Comparison of ENCODE assay signal across 9 cellular contexts in genomic region chr3:48088749-48089466, GRCh38.
A peak's percentile ranks its signal among the peaks of the same experiment; 100 is the strongest.
DNase-seq lines count a peak whose midpoint lies in the region; ATAC-seq, FAIRE-seq and TF ChIP-seq lines count a peak whose summit lies in the region.
"Had no signal": no experiment of that assay in that cellular context is flagged by ENCODE, and none has a peak within 500 bp of the region (broad histone marks: within the 10 kb centered on the region; RNA-seq: fewer than 3 reads in every experiment).

No MANE protein-coding gene starts in this region.

- DNase-seq in BE2C: peak; percentile 94
- DNase-seq in GM19239 (ENCODE audit: insufficient read length, low spot score): peak; percentile 78
- peak; percentile 90 to 93 for DNase-seq in NCI-H524 (lab: John Stamatoyannopoulos, UW)
- peak; percentile 97 for DNase-seq in activated CD4-positive, alpha-beta T cell treated with anti-CD3 and anti-CD28 coated beads for 48 hours
- peak; percentile 98 for DNase-seq in colonic mucosa
- peak; percentile 96 to 99 for DNase-seq in left colon
- DNase-seq in stimulated activated CD4-positive, alpha-beta T cell treated with anti-CD3 and anti-CD28 coated beads, Interleukin-1b, Interleukin-23, amount 100 ng/mL, for 4 hours (ENCODE audit: low read depth in 2 of 2): peak; percentile 91 to 95

- H3K36me3 ChIP-seq in BE2C (no peaks in the 10 kb centered on the region), colonic mucosa (no peaks in the 10 kb centered on the region)

- FAIRE-seq in GM19239 (lab: Jason Lieb, UNC): peak; percentile 93
- FAIRE-seq: colon had no signal

- intact Hi-C loops in colonic mucosa (cut with DNase I): no loop called here
- intact Hi-C loops in left colon (cut with DNase I, micrococcal nuclease): no loop called here

- H3K4me3 ChIP-seq in BE2C (ENCODE audit: low read depth, low read length) (peak overlapping the region; percentile 68), colonic mucosa (peak overlapping the region; percentile 70)

- peak overlapping the region; percentile 90 to 98 for H3K9ac ChIP-seq in colonic mucosa (ENCODE audit: low read depth in 2 of 2, low read length in 2 of 2)

- TF ChIP-seq CTCF in BE2C (IDR thresholded peaks at IDR 0.05; ENCODE audit: low read depth, low read length) (no peak), colonic mucosa (IDR thresholded peaks at IDR 0.05) (no peak)

- H3K27ac ChIP-seq in colonic mucosa: peak overlapping the region; percentile 92

- ATAC-seq in HG03442 (IDR thresholded peaks at IDR 0.05; ENCODE audit: unreplicated experiment): peak; percentile 90
- ATAC-seq in left colon: peak; percentile 92

- H3K4me1 ChIP-seq in BE2C (no peaks in the 10 kb centered on the region), colonic mucosa (no peaks in the 10 kb centered on the region)

- H3K27me3 ChIP-seq in BE2C (no peaks in the 10 kb centered on the region), colonic mucosa (no peaks in the 10 kb centered on the region)

- no peaks in the 10 kb centered on the region for H3K9me3 ChIP-seq in BE2C
- no peaks in the 10 kb centered on the region for H3K9me3 ChIP-seq in colonic mucosa

Comparison
In these comparisons a context has a peak if more than half of its experiments do, and no peak if none do; other contexts are left out.
1. Peak in every context shown above with its lines: DNase-seq, ATAC-seq, H3K4me3 ChIP-seq and H3K27ac ChIP-seq.